ENCODE assay signal across 1 cellular context in the genomic region with DNA sequence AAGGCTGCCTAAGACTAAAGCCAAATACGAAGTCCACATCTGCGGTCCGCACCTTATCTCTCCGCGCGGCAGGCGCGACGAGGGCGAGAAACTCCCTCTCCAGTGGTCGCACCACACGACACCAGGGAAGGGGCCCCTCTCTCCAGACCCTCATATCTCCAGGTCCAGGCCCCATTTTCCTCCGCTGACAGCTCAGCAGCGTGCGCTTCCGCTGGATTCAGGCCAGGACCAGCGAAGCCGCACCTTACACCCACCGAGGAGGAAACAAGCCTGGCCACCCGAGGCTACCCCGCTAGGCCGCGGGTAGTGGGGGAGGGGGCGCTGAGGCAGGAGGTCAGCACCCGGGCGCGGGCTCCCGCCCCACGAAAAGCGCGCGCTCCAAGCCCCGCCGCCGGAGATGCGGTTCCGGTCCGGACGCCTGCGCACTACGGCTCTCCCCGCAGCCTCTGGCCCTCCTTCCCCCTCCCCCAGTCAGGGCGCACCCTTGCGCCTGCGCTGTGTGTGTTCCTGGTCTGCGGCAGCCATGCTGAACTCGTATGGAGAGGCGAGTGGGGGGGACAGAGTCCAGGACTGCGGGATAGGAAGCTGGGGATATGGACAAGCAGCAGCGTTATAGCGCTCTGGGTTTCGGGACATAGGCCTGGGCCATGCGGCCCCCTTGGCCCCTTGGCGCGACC.
TF ChIP-seq lines count a peak whose summit lies in the region.

BRD2 (plus strand) TSS at position 502 of the 677 bp plus-strand sequence. CDS start 4,305 bp downstream, outside the sequence.

TF ChIP-seq in HEK293, 187 proteins besides CTCF, POLR2A, EP300 and RAD21 (continued from another document and continues in another):
- TF ChIP-seq, protein P1, sequence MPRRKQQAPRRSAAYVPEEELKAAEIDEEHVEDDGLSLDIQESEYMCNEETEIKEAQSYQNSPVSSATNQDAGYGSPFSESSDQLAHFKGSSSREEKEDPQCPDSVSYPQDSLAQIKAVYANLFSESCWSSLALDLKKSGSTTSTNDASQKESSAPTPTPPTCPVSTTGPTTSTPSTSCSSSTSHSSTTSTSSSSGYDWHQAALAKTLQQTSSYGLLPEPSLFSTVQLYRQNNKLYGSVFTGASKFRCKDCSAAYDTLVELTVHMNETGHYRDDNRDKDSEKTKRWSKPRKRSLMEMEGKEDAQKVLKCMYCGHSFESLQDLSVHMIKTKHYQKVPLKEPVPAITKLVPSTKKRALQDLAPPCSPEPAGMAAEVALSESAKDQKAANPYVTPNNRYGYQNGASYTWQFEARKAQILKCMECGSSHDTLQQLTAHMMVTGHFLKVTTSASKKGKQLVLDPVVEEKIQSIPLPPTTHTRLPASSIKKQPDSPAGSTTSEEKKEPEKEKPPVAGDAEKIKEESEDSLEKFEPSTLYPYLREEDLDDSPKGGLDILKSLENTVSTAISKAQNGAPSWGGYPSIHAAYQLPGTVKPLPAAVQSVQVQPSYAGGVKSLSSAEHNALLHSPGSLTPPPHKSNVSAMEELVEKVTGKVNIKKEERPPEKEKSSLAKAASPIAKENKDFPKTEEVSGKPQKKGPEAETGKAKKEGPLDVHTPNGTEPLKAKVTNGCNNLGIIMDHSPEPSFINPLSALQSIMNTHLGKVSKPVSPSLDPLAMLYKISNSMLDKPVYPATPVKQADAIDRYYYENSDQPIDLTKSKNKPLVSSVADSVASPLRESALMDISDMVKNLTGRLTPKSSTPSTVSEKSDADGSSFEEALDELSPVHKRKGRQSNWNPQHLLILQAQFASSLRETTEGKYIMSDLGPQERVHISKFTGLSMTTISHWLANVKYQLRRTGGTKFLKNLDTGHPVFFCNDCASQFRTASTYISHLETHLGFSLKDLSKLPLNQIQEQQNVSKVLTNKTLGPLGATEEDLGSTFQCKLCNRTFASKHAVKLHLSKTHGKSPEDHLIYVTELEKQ (tag by site-specific recombination; IDR thresholded peaks at IDR 0.05; ENCODE audit: borderline replicate concordance) = no peak
- peak; percentile 73 for TF ChIP-seq ZNF394 (tag by site-specific recombination; IDR thresholded peaks at IDR 0.05; ENCODE audit: borderline replicate concordance)
- peak; percentile 78 for TF ChIP-seq ZNF2 (tag by site-specific recombination; IDR thresholded peaks at IDR 0.05)
- TF ChIP-seq ZSCAN16 (tag by site-specific recombination; IDR thresholded peaks at IDR 0.05) = 0 out of 2 replicates have a peak, but pooled peaks have one; percentile 34
- no peak; the same call in 1 of the 2 replicates for TF ChIP-seq ZSCAN23 (tag by site-specific recombination; IDR thresholded peaks at IDR 0.05)
- peak; percentile 48; the same call in 1 of the 2 replicates for TF ChIP-seq ZNF76 (tag by site-specific recombination; IDR thresholded peaks at IDR 0.05; ENCODE audit: borderline replicate concordance, low read depth)
- TF ChIP-seq FEZF1 (tag by site-specific recombination; IDR thresholded peaks at IDR 0.05) = no peak
- TF ChIP-seq, protein P2, sequence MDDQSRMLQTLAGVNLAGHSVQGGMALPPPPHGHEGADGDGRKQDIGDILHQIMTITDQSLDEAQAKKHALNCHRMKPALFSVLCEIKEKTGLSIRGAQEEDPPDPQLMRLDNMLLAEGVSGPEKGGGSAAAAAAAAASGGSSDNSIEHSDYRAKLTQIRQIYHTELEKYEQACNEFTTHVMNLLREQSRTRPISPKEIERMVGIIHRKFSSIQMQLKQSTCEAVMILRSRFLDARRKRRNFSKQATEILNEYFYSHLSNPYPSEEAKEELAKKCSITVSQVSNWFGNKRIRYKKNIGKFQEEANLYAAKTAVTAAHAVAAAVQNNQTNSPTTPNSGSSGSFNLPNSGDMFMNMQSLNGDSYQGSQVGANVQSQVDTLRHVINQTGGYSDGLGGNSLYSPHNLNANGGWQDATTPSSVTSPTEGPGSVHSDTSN (CRISPR knock-in tag; IDR thresholded peaks at IDR 0.05) = no peak; the same call in 1 of the 2 replicates
- peak; percentile 52 for TF ChIP-seq ZFP69B (tag by site-specific recombination; IDR thresholded peaks at IDR 0.05)
- peak; percentile 76 for TF ChIP-seq KLF1 (tag by site-specific recombination; IDR thresholded peaks at IDR 0.05)
- TF ChIP-seq ZNF157 (tag by site-specific recombination; IDR thresholded peaks at IDR 0.05) = no peak
- TF ChIP-seq, protein P3, sequence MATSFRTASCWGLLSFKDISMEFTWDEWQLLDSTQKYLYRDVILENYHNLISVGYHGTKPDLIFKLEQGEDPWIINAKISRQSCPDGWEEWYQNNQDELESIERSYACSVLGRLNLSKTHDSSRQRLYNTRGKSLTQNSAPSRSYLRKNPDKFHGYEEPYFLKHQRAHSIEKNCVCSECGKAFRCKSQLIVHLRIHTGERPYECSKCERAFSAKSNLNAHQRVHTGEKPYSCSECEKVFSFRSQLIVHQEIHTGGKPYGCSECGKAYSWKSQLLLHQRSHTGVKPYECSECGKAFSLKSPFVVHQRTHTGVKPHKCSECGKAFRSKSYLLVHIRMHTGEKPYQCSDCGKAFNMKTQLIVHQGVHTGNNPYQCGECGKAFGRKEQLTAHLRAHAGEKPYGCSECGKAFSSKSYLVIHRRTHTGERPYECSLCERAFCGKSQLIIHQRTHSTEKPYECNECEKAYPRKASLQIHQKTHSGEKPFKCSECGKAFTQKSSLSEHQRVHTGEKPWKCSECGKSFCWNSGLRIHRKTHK (tag by site-specific recombination; IDR thresholded peaks at IDR 0.05) = no peak
- TF ChIP-seq SP2 (tag by site-specific recombination; IDR thresholded peaks at IDR 0.05) = peak; percentile 93
- TF ChIP-seq, protein P4, sequence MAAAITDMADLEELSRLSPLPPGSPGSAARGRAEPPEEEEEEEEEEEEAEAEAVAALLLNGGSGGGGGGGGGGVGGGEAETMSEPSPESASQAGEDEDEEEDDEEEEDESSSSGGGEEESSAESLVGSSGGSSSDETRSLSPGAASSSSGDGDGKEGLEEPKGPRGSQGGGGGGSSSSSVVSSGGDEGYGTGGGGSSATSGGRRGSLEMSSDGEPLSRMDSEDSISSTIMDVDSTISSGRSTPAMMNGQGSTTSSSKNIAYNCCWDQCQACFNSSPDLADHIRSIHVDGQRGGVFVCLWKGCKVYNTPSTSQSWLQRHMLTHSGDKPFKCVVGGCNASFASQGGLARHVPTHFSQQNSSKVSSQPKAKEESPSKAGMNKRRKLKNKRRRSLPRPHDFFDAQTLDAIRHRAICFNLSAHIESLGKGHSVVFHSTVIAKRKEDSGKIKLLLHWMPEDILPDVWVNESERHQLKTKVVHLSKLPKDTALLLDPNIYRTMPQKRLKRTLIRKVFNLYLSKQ (tag by site-specific recombination; IDR thresholded peaks at IDR 0.05; ENCODE audit: borderline replicate concordance) = no peak
- peak; percentile 80; the same call in 1 of the 2 replicates for TF ChIP-seq ZNF449 (tag by site-specific recombination; IDR thresholded peaks at IDR 0.05)
- peak; percentile 94 for TF ChIP-seq ZIC2 (tag by site-specific recombination; IDR thresholded peaks at IDR 0.05)
- TF ChIP-seq ZNF692 (tag by site-specific recombination; IDR thresholded peaks at IDR 0.05) = peak; percentile 81
- TF ChIP-seq, protein P5, sequence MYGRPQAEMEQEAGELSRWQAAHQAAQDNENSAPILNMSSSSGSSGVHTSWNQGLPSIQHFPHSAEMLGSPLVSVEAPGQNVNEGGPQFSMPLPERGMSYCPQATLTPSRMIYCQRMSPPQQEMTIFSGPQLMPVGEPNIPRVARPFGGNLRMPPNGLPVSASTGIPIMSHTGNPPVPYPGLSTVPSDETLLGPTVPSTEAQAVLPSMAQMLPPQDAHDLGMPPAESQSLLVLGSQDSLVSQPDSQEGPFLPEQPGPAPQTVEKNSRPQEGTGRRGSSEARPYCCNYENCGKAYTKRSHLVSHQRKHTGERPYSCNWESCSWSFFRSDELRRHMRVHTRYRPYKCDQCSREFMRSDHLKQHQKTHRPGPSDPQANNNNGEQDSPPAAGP (tag by site-specific recombination; IDR thresholded peaks at IDR 0.05) = no peak; the same call in 1 of the 2 replicates
- TF ChIP-seq ZNF658 (tag by site-specific recombination; IDR thresholded peaks at IDR 0.05) = no peak
- TF ChIP-seq ZBTB48 (tag by site-specific recombination; IDR thresholded peaks at IDR 0.05) = peak; percentile 44
- TF ChIP-seq, protein P6, sequence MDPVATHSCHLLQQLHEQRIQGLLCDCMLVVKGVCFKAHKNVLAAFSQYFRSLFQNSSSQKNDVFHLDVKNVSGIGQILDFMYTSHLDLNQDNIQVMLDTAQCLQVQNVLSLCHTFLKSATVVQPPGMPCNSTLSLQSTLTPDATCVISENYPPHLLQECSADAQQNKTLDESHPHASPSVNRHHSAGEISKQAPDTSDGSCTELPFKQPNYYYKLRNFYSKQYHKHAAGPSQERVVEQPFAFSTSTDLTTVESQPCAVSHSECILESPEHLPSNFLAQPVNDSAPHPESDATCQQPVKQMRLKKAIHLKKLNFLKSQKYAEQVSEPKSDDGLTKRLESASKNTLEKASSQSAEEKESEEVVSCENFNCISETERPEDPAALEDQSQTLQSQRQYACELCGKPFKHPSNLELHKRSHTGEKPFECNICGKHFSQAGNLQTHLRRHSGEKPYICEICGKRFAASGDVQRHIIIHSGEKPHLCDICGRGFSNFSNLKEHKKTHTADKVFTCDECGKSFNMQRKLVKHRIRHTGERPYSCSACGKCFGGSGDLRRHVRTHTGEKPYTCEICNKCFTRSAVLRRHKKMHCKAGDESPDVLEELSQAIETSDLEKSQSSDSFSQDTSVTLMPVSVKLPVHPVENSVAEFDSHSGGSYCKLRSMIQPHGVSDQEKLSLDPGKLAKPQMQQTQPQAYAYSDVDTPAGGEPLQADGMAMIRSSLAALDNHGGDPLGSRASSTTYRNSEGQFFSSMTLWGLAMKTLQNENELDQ (tag by site-specific recombination; IDR thresholded peaks at IDR 0.05; ENCODE audit: low read depth) = no peak
- TF ChIP-seq OVOL3 (tag by site-specific recombination; IDR thresholded peaks at IDR 0.05) = peak; percentile 55; the same call in 1 of the 2 replicates
- TF ChIP-seq TRIM28 (IDR thresholded peaks at IDR 0.05; ENCODE audit: borderline replicate concordance, low read length) = no peak
- peak; percentile 86 for TF ChIP-seq YY2 (tag by site-specific recombination; IDR thresholded peaks at IDR 0.05)
- TF ChIP-seq, protein P7, sequence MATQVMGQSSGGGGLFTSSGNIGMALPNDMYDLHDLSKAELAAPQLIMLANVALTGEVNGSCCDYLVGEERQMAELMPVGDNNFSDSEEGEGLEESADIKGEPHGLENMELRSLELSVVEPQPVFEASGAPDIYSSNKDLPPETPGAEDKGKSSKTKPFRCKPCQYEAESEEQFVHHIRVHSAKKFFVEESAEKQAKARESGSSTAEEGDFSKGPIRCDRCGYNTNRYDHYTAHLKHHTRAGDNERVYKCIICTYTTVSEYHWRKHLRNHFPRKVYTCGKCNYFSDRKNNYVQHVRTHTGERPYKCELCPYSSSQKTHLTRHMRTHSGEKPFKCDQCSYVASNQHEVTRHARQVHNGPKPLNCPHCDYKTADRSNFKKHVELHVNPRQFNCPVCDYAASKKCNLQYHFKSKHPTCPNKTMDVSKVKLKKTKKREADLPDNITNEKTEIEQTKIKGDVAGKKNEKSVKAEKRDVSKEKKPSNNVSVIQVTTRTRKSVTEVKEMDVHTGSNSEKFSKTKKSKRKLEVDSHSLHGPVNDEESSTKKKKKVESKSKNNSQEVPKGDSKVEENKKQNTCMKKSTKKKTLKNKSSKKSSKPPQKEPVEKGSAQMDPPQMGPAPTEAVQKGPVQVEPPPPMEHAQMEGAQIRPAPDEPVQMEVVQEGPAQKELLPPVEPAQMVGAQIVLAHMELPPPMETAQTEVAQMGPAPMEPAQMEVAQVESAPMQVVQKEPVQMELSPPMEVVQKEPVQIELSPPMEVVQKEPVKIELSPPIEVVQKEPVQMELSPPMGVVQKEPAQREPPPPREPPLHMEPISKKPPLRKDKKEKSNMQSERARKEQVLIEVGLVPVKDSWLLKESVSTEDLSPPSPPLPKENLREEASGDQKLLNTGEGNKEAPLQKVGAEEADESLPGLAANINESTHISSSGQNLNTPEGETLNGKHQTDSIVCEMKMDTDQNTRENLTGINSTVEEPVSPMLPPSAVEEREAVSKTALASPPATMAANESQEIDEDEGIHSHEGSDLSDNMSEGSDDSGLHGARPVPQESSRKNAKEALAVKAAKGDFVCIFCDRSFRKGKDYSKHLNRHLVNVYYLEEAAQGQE (tag by site-specific recombination; IDR thresholded peaks at IDR 0.05) = no peak
- TF ChIP-seq ZNF184 (tag by site-specific recombination; IDR thresholded peaks at IDR 0.05) = no peak
- TF ChIP-seq SETDB1 (IDR thresholded peaks at IDR 0.05; ENCODE audit: insufficient read length, low read length) = no peak
- peak; percentile 46; the same call in 1 of the 2 replicates for TF ChIP-seq OSR2 (tag by site-specific recombination; IDR thresholded peaks at IDR 0.05)
- TF ChIP-seq ZNF610 (tag by site-specific recombination; IDR thresholded peaks at IDR 0.05; ENCODE audit: borderline replicate concordance) = no peak
- TF ChIP-seq ZNF830 (tag by site-specific recombination; IDR thresholded peaks at IDR 0.05; ENCODE audit: low read depth) = no peak
- TF ChIP-seq GLIS2 (tag by site-specific recombination; IDR thresholded peaks at IDR 0.05) = peak; percentile 93
- TF ChIP-seq ZNF169 (tag by site-specific recombination; IDR thresholded peaks at IDR 0.05) = peak; percentile 66; the same call in 1 of the 2 replicates
- no peak for TF ChIP-seq ZNF48 (tag by site-specific recombination; IDR thresholded peaks at IDR 0.05)
- TF ChIP-seq ZBTB21 (tag by site-specific recombination; IDR thresholded peaks at IDR 0.05) = peak; percentile 30; the same call in 1 of the 2 replicates
- TF ChIP-seq ZNF791 (tag by site-specific recombination; IDR thresholded peaks at IDR 0.05) = no peak
- TF ChIP-seq ZNF621 (tag by site-specific recombination; IDR thresholded peaks at IDR 0.05) = no peak
- no peak for TF ChIP-seq ZNF426 (tag by site-specific recombination; IDR thresholded peaks at IDR 0.05)
